In the genomic region with DNA sequence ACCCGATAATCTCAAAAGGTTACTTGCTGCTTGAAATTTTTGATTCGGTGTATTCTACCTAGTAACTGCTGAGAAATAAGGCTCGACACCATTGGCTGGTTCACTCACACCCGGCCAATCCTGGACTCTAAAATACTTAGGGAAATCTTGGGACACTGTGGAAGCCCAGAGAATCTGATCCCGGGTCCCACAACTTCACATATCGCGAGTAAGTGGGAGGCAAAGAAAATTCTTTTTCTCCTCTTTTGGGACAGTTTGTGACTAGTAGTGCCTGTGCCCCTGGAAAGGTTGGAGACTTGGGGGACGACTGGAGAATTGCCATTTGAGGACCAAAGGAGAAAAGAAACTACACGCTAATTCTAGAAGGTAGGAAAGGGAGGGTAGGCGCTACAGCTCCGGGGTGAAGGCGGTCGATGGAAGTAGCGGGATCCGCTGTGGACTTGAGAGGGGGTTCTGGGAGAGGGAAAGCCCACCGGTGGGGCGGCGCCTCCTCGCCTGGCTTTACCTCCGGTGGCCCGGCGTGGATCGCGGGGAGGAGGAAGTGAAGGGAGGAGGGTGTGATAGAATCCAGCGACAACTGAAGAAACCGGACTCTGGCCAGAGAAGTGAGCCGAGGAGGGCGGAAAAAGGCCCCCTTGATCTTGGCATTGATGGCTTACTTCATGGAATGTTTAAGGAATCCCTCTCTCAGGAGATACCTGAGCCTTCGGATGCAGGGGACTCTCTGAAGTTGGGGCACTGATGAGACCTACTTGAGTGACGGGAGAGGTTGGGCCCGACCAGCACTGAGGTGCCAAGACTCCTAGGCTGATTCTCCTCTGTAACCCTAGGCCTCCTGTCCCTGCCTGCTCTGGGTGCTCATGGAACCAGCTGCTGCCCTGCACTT, we compare ENCODE assay signal across 8 cellular contexts. TPM values are rescaled to one million over a fixed set of nuclear protein-coding genes. Genes with fewer than 3 reads are reported as not detected.
DNase-seq lines count a peak whose midpoint lies in the region; ATAC-seq and TF ChIP-seq lines count a peak whose summit lies in the region.

No MANE protein-coding gene starts in this region.

- WGBS in transverse colon (ENCODE audit: low coverage in 1 of 2), 2 donors, result 0 to 3% methylated on average over 12 to 31 of the region's 31 CpGs

- no peak overlapping the region for H3K4me3 Mint-ChIP-seq in activated T-helper 1 cell treated with anti-CD3 and anti-CD28 coated beads, Interleukin-12 subunit alpha, Interleukin-12 subunit beta, Interleukin-2, Interleukin-4 antibody, amounts not matched to agents 30 ng/mL and 10 ng/mL and 1 ng/mL, durations not matched to agents 14 hours and 24 hours and 36 hours

- H3K9me3 Mint-ChIP-seq in activated T-helper 1 cell treated with anti-CD3 and anti-CD28 coated beads, Interleukin-12 subunit alpha, Interleukin-12 subunit beta, Interleukin-2, Interleukin-4 antibody, amounts not matched to agents 30 ng/mL and 10 ng/mL and 1 ng/mL, durations not matched to agents 14 hours and 24 hours and 36 hours, result peaks cover 28% of the 10 kb centered on the region

- H3K27me3 ChIP-seq in Panc1 (ENCODE audit: control insufficient read depth, insufficient read depth, low read length), result no peaks in the 10 kb centered on the region
- H3K27me3 ChIP-seq in transverse colon, result no peaks in the 10 kb centered on the region

- no peak for TF ChIP-seq EP300 in transverse colon (IDR thresholded peaks at IDR 0.05; ENCODE audit: low read depth)

- H3K27ac ChIP-seq in Panc1 (ENCODE audit: low read length) (peak overlapping the region; percentile 90), transverse colon (peak overlapping the region; percentile 89 to 94 (median 93))

- BruUV-seq in Panc1 (replicated peaks; lab: Mats Ljungman, UMichigan), result TSS peak; percentile 81

- POLR2A ChIA-PET in Panc1 (lab: Charles Lee), result no interaction called here

- DNase-seq in ELR (ENCODE audit: low read depth), result peak; percentile 95
- DNase-seq in KBM-7, result peak; percentile 89
- DNase-seq in Panc1 (ENCODE audit: low read depth, low spot score), result peak; percentile 69
- DNase-seq in activated T-helper 1 cell treated with anti-CD3 and anti-CD28 coated beads, Interleukin-12 subunit alpha, Interleukin-12 subunit beta, Interleukin-2, Interleukin-4 antibody, amounts not matched to agents 30 ng/mL and 10 ng/mL and 1 ng/mL, durations not matched to agents 14 hours and 24 hours and 36 hours (ENCODE audit: low spot score), result peak; percentile 37
- peak; percentile 93 for DNase-seq in fibroblast of pulmonary artery (ENCODE audit: low read depth)
- peak; percentile 95 for DNase-seq in myocyte (ENCODE audit: low read depth)
- DNase-seq in transverse colon, result peak; percentile 74

- intact Hi-C loops in Panc1 (cut with micrococcal nuclease; ENCODE audit: unreplicated experiment), result loop anchor here (5.0 kb wide), 1 partner anchor 79 kb away; no protein-coding TSS in a partner anchor
- intact Hi-C loops in activated T-helper 1 cell treated with anti-CD3 and anti-CD28 coated beads, Interleukin-12 subunit alpha, Interleukin-12 subunit beta, Interleukin-2, Interleukin-4 antibody, amounts not matched to agents 30 ng/mL and 10 ng/mL and 1 ng/mL, durations not matched to agents 14 hours and 24 hours and 36 hours (cut with micrococcal nuclease), result loop anchor here (1.0 to 2.0 kb wide), 4 partner anchors 19 to 39 kb away; a partner anchor contains a TSS
- intact Hi-C loops in transverse colon (cut with DNase I; ENCODE audit: low total_unique reads), result no loop called here

- TF ChIP-seq POLR2A in transverse colon (IDR thresholded peaks at IDR 0.05), result peak; percentile 16

- peak; percentile 74 for ATAC-seq in GM21825 (IDR thresholded peaks at IDR 0.05; ENCODE audit: unreplicated experiment)
- peak; percentile 100 for ATAC-seq in Panc1

- peaks cover 4% of the 10 kb centered on the region for H3K4me1 Mint-ChIP-seq in activated T-helper 1 cell treated with anti-CD3 and anti-CD28 coated beads, Interleukin-12 subunit alpha, Interleukin-12 subunit beta, Interleukin-2, Interleukin-4 antibody, amounts not matched to agents 30 ng/mL and 10 ng/mL and 1 ng/mL, durations not matched to agents 14 hours and 24 hours and 36 hours (ENCODE audit: low read depth)

- peaks cover 19% of the 10 kb centered on the region for H3K36me3 Mint-ChIP-seq in activated T-helper 1 cell treated with anti-CD3 and anti-CD28 coated beads, Interleukin-12 subunit alpha, Interleukin-12 subunit beta, Interleukin-2, Interleukin-4 antibody, amounts not matched to agents 30 ng/mL and 10 ng/mL and 1 ng/mL, durations not matched to agents 14 hours and 24 hours and 36 hours (ENCODE audit: low read depth)

- H3K4me1 ChIP-seq in Panc1 (ENCODE audit: control insufficient read depth, insufficient read depth, low read length) (peaks cover 5% of the 10 kb centered on the region; the same call in 1 of the 2 replicates), transverse colon (peaks cover 4 to 20% (median 8%) of the 10 kb centered on the region in 4 donors)

- no peaks in the 10 kb centered on the region; the same call in 1 of the 2 replicates for H3K9me3 ChIP-seq in Panc1 (ENCODE audit: control insufficient read depth, insufficient read depth, low read depth, low read length)
- H3K9me3 ChIP-seq in transverse colon, result no peaks in the 10 kb centered on the region

- in situ Hi-C loops in KBM-7 (cut with MboI; ENCODE audit: low pct_unique_long_range_greater_than_20kb, low sequenced_read_pairs), result no loop called here
- in situ Hi-C loops in Panc1 (cut with HindIII; ENCODE audit: low pct_unique_long_range_greater_than_20kb, low sequenced_read_pairs), result no loop called here
- in situ Hi-C loops in transverse colon (cut with MboI; ENCODE audit: low pct_ligation_motif_present in 1 of 4, low pct_unique_long_range_greater_than_20kb in 1 of 4, low sequenced_read_pairs in 3 of 4), result no loop called here

- H3K36me3 ChIP-seq in Panc1 (ENCODE audit: control insufficient read depth, insufficient read depth, low read length) (no peaks in the 10 kb centered on the region; the same call in 1 of the 2 replicates), transverse colon (no peaks in the 10 kb centered on the region)

- H3K4me3 ChIP-seq in Panc1 (ENCODE audit: low read depth in 2 of 2, low read length in 2 of 2) (peak overlapping the region; percentile 72 to 97), fibroblast of pulmonary artery (replicated peaks; ENCODE audit: low read depth, low read length) (peak overlapping the region; percentile 98), transverse colon (peak overlapping the region; percentile 66 to 99 (median 85))

- H3K27me3 Mint-ChIP-seq in activated T-helper 1 cell treated with anti-CD3 and anti-CD28 coated beads, Interleukin-12 subunit alpha, Interleukin-12 subunit beta, Interleukin-2, Interleukin-4 antibody, amounts not matched to agents 30 ng/mL and 10 ng/mL and 1 ng/mL, durations not matched to agents 14 hours and 24 hours and 36 hours (ENCODE audit: insufficient read depth), result no peaks in the 10 kb centered on the region

- no peak for TF ChIP-seq CTCF in Panc1 (IDR thresholded peaks at IDR 0.05)
- no peak for TF ChIP-seq CTCF in fibroblast of pulmonary artery (IDR thresholded peaks at IDR 0.05; ENCODE audit: low read length, missing control alignments)
- TF ChIP-seq CTCF in transverse colon (IDR thresholded peaks at IDR 0.05), result no peak

- CTCF ChIA-PET in Panc1 (lab: Charles Lee), result interaction anchor here (0.7 kb wide), 1 partner anchor 88 kb away, joined by 3 read pairs; no protein-coding TSS in a partner anchor

- H3K27ac Mint-ChIP-seq in activated T-helper 1 cell treated with anti-CD3 and anti-CD28 coated beads, Interleukin-12 subunit alpha, Interleukin-12 subunit beta, Interleukin-2, Interleukin-4 antibody, amounts not matched to agents 30 ng/mL and 10 ng/mL and 1 ng/mL, durations not matched to agents 14 hours and 24 hours and 36 hours, result no peak overlapping the region

RNA-seq across cellular contexts. Expression of a gene that starts 18.8 kb away (rescaled TPM):
- total RNA-seq in Panc1 (2021; ENCODE audit: unreplicated experiment), result 0.77 TPM
- polyA plus RNA-seq in Panc1 (2012; ENCODE audit: insufficient read length), result 0.46 TPM
- total RNA-seq in activated T-helper 1 cell treated with anti-CD3 and anti-CD28 coated beads, Interleukin-12 subunit alpha, Interleukin-12 subunit beta, Interleukin-2, Interleukin-4 antibody, amounts not matched to agents 30 ng/mL and 10 ng/mL and 1 ng/mL, durations not matched to agents 14 hours and 24 hours and 36 hours, result 30.7 and 32.5 TPM in 2 replicates
- total RNA-seq in myocyte, result 11.2 and 12.9 TPM in 2 replicates
- 17.4 TPM for polyA plus RNA-seq in myocyte (2012)
- 10 to 100 TPM in 2 of 4 donors, 1 to 10 TPM in 2; 8.0 to 38.6 (median 9.5) TPM for total RNA-seq in transverse colon

RNA-seq across cellular contexts. Expression of a gene that starts 19.4 kb away (rescaled TPM):
- total RNA-seq in Panc1 (2021; ENCODE audit: unreplicated experiment) (5.0 TPM), myocyte (9.6 and 13.8 TPM in 2 replicates), transverse colon (10 to 100 TPM; 15.7 to 43.2 (median 20.4) TPM)
- 3.6 TPM for polyA plus RNA-seq in Panc1 (2012; ENCODE audit: insufficient read length)
- 28.2 and 30.6 TPM in 2 replicates for total RNA-seq in activated T-helper 1 cell treated with anti-CD3 and anti-CD28 coated beads, Interleukin-12 subunit alpha, Interleukin-12 subunit beta, Interleukin-2, Interleukin-4 antibody, amounts not matched to agents 30 ng/mL and 10 ng/mL and 1 ng/mL, durations not matched to agents 14 hours and 24 hours and 36 hours
- polyA plus RNA-seq in myocyte (2012), result 13.9 TPM

RNA-seq across cellular contexts. Expression of a gene that starts 36.3 kb away (rescaled TPM):
- total RNA-seq in Panc1 (2021; ENCODE audit: unreplicated experiment) (23.0 TPM), myocyte (19.4 and 21.5 TPM in 2 replicates), transverse colon (10 to 100 TPM; 15.3 to 35.8 (median 20.7) TPM)
- 19.7 TPM for polyA plus RNA-seq in Panc1 (2012; ENCODE audit: insufficient read length)
- total RNA-seq in activated T-helper 1 cell treated with anti-CD3 and anti-CD28 coated beads, Interleukin-12 subunit alpha, Interleukin-12 subunit beta, Interleukin-2, Interleukin-4 antibody, amounts not matched to agents 30 ng/mL and 10 ng/mL and 1 ng/mL, durations not matched to agents 14 hours and 24 hours and 36 hours, result 19.9 TPM in 2 replicates
- 36.3 TPM for polyA plus RNA-seq in myocyte (2012)

RNA-seq across cellular contexts. Expression of a gene that starts 38.6 kb away (rescaled TPM):
- total RNA-seq in Panc1 (2021; ENCODE audit: unreplicated experiment) (8.1 TPM), myocyte (6.2 and 10.4 TPM in 2 replicates), transverse colon (10 to 100 TPM in 2 of 4 donors, 1 to 10 TPM in 2; 6.0 to 14.6 (median 11.5) TPM)
- polyA plus RNA-seq in Panc1 (2012; ENCODE audit: insufficient read length), result 7.8 TPM
- 21.7 and 25.4 TPM in 2 replicates for total RNA-seq in activated T-helper 1 cell treated with anti-CD3 and anti-CD28 coated beads, Interleukin-12 subunit alpha, Interleukin-12 subunit beta, Interleukin-2, Interleukin-4 antibody, amounts not matched to agents 30 ng/mL and 10 ng/mL and 1 ng/mL, durations not matched to agents 14 hours and 24 hours and 36 hours
- polyA plus RNA-seq in myocyte (2012), result 17.8 TPM

RNA-seq across cellular contexts. Expression of a gene that starts 56.5 kb away (rescaled TPM):
- total RNA-seq in Panc1 (2021; ENCODE audit: unreplicated experiment), result 5.5 TPM
- 4.6 TPM for polyA plus RNA-seq in Panc1 (2012; ENCODE audit: insufficient read length)
- total RNA-seq in activated T-helper 1 cell treated with anti-CD3 and anti-CD28 coated beads, Interleukin-12 subunit alpha, Interleukin-12 subunit beta, Interleukin-2, Interleukin-4 antibody, amounts not matched to agents 30 ng/mL and 10 ng/mL and 1 ng/mL, durations not matched to agents 14 hours and 24 hours and 36 hours, result 45.3 and 51.8 TPM in 2 replicates
- total RNA-seq in myocyte, result 17.4 and 21.8 TPM in 2 replicates
- polyA plus RNA-seq in myocyte (2012), result 26.4 TPM
- 10 to 100 TPM in 2 of 4 donors, 1 to 10 TPM in 2; 4.5 to 39.1 (median 18.7) TPM for total RNA-seq in transverse colon

Comparison
In these comparisons a context has a peak if more than half of its experiments do, and no peak if none do; other contexts are left out.
1. Peak in every context shown above with its lines: DNase-seq, ATAC-seq, H3K4me3 ChIP-seq and H3K27ac ChIP-seq.
2. DNase-seq: peak in every context shown above with its lines; median percentile 95 in ELR; 95 in myocyte; 93 in fibroblast of pulmonary artery; 89 in KBM-7; 74 in transverse colon; 69 in Panc1; 37 in activated T-helper 1 cell treated with anti-CD3 and anti-CD28 coated beads, Interleukin-12 subunit alpha, Interleukin-12 subunit beta, Interleukin-2, Interleukin-4 antibody, amounts not matched to agents 30 ng/mL and 10 ng/mL and 1 ng/mL, durations not matched to agents 14 hours and 24 hours and 36 hours.